Comparison of ENCODE assay signal across 8 cellular contexts in genomic region chr1:156741613-156741983, GRCh38. TPM values are rescaled to one million over a fixed set of nuclear protein-coding genes. Genes with fewer than 3 reads are reported as not detected.
A peak's percentile ranks its signal among the peaks of the same experiment; 100 is the strongest.
DNase-seq lines count a peak whose midpoint lies in the region; ATAC-seq and TF ChIP-seq lines count a peak whose summit lies in the region.

No MANE protein-coding gene starts in this region.

- TF ChIP-seq CTCF in Calu3 (IDR thresholded peaks at IDR 0.05; ENCODE audit: unreplicated experiment) (no peak), LNCaP clone FGC (IDR thresholded peaks at IDR 0.05; ENCODE audit: control insufficient read depth, extremely low read depth, insufficient read depth) (no peak), neutrophil (IDR thresholded peaks at IDR 0.05) (no peak)

- H3K27ac Mint-ChIP-seq in Calu3 (ENCODE audit: unreplicated experiment) = peak overlapping the region; percentile 74

- no peak for ATAC-seq in HG03571 (IDR thresholded peaks at IDR 0.05; ENCODE audit: unreplicated experiment)
- ATAC-seq in HG03097 (IDR thresholded peaks at IDR 0.05; ENCODE audit: low FRiP score, unreplicated experiment) = no peak

- intact Hi-C loops in Calu3 (cut with micrococcal nuclease; ENCODE audit: unreplicated experiment) = loop anchor here (1.0 kb wide), 1 partner anchor 26 kb away; the partner anchor contains the start of gene PRCC

- CTCF ChIA-PET in Calu3 (lab: Charles Lee) = interaction anchor here (0.6 to 1.9 kb wide), 10 partner anchors 8 to 186 kb away, joined by 3 to 13 read pairs (median 4); partner anchors contain the start of genes HDGF, ISG20L2, METTL25B and PRCC

- H3K27me3 Mint-ChIP-seq in Calu3 (ENCODE audit: unreplicated experiment) = no peaks in the 10 kb centered on the region

- peaks cover 85% of the 10 kb centered on the region for H3K36me3 Mint-ChIP-seq in Calu3 (ENCODE audit: insufficient read depth, unreplicated experiment)

- DNase-seq in Calu3 (no peak), LNCaP clone FGC (ENCODE audit: low read depth) (no peak), NCI-H1417 treated with DMSO at 0.1 percent for 48 hours (lab: John Stamatoyannopoulos, UW) (no peak), NCI-H2029 (lab: John Stamatoyannopoulos, UW) (no peak)

- H3K4me3 ChIP-seq in LNCaP clone FGC (ENCODE audit: low read depth, low read length) = peak overlapping the region; percentile 41
- H3K4me3 ChIP-seq in ectodermal cell (ENCODE audit: insufficient read depth, low read depth, low read length) = peak overlapping the region; percentile 2
- peak overlapping the region; percentile 77 to 82 for H3K4me3 ChIP-seq in neutrophil (ENCODE audit: low read depth in 1 of 2, low read length in 1 of 2)

- H3K4me3 Mint-ChIP-seq in Calu3 (ENCODE audit: low read depth, unreplicated experiment) = peak overlapping the region; percentile 96

- WGBS in ectodermal cell, 2 experiments = 69 to 74% methylated on average over 5 of the region's 5 CpGs

- no peaks in the 10 kb centered on the region for H3K27me3 ChIP-seq in ectodermal cell (ENCODE audit: control insufficient read depth, insufficient read depth, low read length, poor library complexity, severe bottlenecking)
- no peaks in the 10 kb centered on the region for H3K27me3 ChIP-seq in neutrophil

- TSS peak; percentile 50 for BruUV-seq in Calu3 (replicated peaks; lab: Mats Ljungman, UMichigan)

- peaks cover 19% of the 10 kb centered on the region for H3K36me3 ChIP-seq in ectodermal cell (ENCODE audit: control insufficient read depth, insufficient read depth, low read length)
- peaks cover 34% of the 10 kb centered on the region for H3K36me3 ChIP-seq in neutrophil

- H3K4me1 ChIP-seq in ectodermal cell (ENCODE audit: control insufficient read depth, insufficient read depth, low read length) (peaks cover 24% of the 10 kb centered on the region), neutrophil (ENCODE audit: control insufficient read depth in 1 of 2, insufficient read depth in 1 of 2, low read depth in 1 of 2, low read length in 1 of 2) (peaks cover 40 to 46% of the 10 kb centered on the region in 2 experiments)

- no peaks in the 10 kb centered on the region for H3K9me3 Mint-ChIP-seq in Calu3 (ENCODE audit: low read depth, unreplicated experiment)

- H3K27ac ChIP-seq in ectodermal cell (ENCODE audit: insufficient read depth, low read depth, low read length, poor library complexity, severe bottlenecking) (peak overlapping the region; percentile 77), neutrophil (peak overlapping the region; percentile 90)

- H3K9me3 ChIP-seq in ectodermal cell (ENCODE audit: control insufficient read depth, low read length) (no peaks in the 10 kb centered on the region), neutrophil (no peaks in the 10 kb centered on the region)

- peaks cover 53% of the 10 kb centered on the region for H3K4me1 Mint-ChIP-seq in Calu3 (ENCODE audit: low read depth, unreplicated experiment)

RNA-seq across cellular contexts. Expression of gene MRPL24, which starts 0.7 kb away (rescaled TPM):
- total RNA-seq in Calu3 (2022) = 130 and 138 TPM in 2 replicates
- polyA plus RNA-seq in ectodermal cell (2013, experiment 1 of 4) = 30.4 TPM
- polyA plus RNA-seq in ectodermal cell (2013, experiment 2 of 4) = 35.6 TPM
- polyA plus RNA-seq in ectodermal cell (2013, experiment 3 of 4) = 32.6 TPM
- polyA plus RNA-seq in ectodermal cell (2013, experiment 4 of 4) = 33.5 TPM

RNA-seq across cellular contexts. Expression of gene HDGF, which starts 9.9 kb away (rescaled TPM):
- 437 and 470 TPM in 2 replicates for total RNA-seq in Calu3 (2022)
- 528 TPM for polyA plus RNA-seq in ectodermal cell (2013, experiment 1 of 4)
- 490 TPM for polyA plus RNA-seq in ectodermal cell (2013, experiment 2 of 4)
- 359 TPM for polyA plus RNA-seq in ectodermal cell (2013, experiment 3 of 4)
- polyA plus RNA-seq in ectodermal cell (2013, experiment 4 of 4) = 394 TPM

RNA-seq across cellular contexts. Expression of gene ISG20L2, which starts 13.0 kb away (rescaled TPM):
- total RNA-seq in Calu3 (2022) = 60.9 and 61.6 TPM in 2 replicates
- 53.3 TPM for polyA plus RNA-seq in ectodermal cell (2013, experiment 1 of 4)
- polyA plus RNA-seq in ectodermal cell (2013, experiment 2 of 4) = 51.6 TPM
- 30.4 TPM for polyA plus RNA-seq in ectodermal cell (2013, experiment 3 of 4)
- 36.2 TPM for polyA plus RNA-seq in ectodermal cell (2013, experiment 4 of 4)

RNA-seq across cellular contexts. Expression of gene METTL25B, which starts 13.3 kb away (rescaled TPM):
- total RNA-seq in Calu3 (2022) = 52.7 and 63.8 TPM in 2 replicates
- polyA plus RNA-seq in ectodermal cell (2013, experiment 1 of 4) = 36.4 TPM
- polyA plus RNA-seq in ectodermal cell (2013, experiment 2 of 4) = 38.3 TPM
- 38.8 TPM for polyA plus RNA-seq in ectodermal cell (2013, experiment 3 of 4)
- polyA plus RNA-seq in ectodermal cell (2013, experiment 4 of 4) = 44.8 TPM

RNA-seq across cellular contexts. Expression of gene PRCC, which starts 25.7 kb away (rescaled TPM):
- 72.8 and 80.4 TPM in 2 replicates for total RNA-seq in Calu3 (2022)
- 120 TPM for polyA plus RNA-seq in ectodermal cell (2013, experiment 1 of 4)
- 111 TPM for polyA plus RNA-seq in ectodermal cell (2013, experiment 2 of 4)
- polyA plus RNA-seq in ectodermal cell (2013, experiment 3 of 4) = 81.7 TPM
- 100 TPM for polyA plus RNA-seq in ectodermal cell (2013, experiment 4 of 4)

Comparison
In these comparisons a context has a peak if more than half of its experiments do, and no peak if none do; other contexts are left out.
1. H3K4me3 ChIP-seq: peak in every context shown above with its lines; median percentile 80 in neutrophil; 41 in LNCaP clone FGC; 2 in ectodermal cell.